19 cellular contexts compared by ENCODE assay signal in the genomic region with DNA sequence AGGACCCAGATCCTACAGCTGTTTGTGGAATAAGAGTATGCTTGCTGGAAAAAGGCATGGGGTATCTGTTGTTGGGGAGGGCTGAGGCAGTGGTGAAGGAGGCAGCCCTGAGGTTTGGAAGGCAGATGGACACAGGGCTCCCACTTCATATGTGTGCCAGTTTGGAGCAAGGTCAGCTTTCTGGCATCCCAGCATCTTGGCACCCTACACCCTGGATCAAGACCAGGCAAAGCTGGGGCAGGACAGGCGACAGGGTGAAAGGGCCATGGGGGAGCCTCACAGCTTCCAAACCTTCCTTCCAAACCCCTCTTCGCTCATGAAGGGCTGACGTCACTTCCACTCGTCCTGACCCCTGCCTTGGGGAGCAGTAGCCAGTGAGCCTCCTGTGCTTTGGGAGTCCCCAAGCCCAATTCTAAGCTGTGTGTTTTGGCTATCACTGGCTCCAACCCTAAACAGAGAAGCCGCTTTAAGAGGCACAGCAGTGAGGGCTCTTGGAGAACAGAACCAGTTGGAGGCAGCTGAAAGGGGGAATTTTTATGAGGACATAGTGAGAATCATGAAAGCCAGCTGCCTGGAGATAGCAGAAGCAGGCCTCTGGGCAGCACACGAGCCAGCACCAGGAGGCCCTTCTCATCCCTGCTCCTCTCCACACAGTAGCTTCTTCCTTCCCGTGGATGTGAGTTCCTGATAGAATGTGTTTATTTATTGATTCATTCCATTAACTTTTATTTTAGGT.
DNase-seq lines count a peak whose midpoint lies in the region; ATAC-seq and TF ChIP-seq lines count a peak whose summit lies in the region.
"Had no signal": no experiment of that assay in that cellular context is flagged by ENCODE, and none has a peak within 500 bp of the region (broad histone marks: within the 10 kb centered on the region; RNA-seq: fewer than 3 reads in every experiment).

No MANE protein-coding gene starts in this region.

- H3K4me1 ChIP-seq in right cardiac atrium (ENCODE audit: control insufficient read depth, insufficient read depth, low read length) (no peaks in the 10 kb centered on the region), left lung (no peaks in the 10 kb centered on the region), prostate gland (replicated peaks) (no peaks in the 10 kb centered on the region)
- H3K4me1 ChIP-seq: A549 had no signal

- H3K4me3 ChIP-seq in right cardiac atrium (ENCODE audit: low read length) (no peak overlapping the region), left lung (no peak overlapping the region), prostate gland (no peak overlapping the region)
- H3K4me3 ChIP-seq: A549, GM23248 had no signal

- H3K9me3 ChIP-seq in right cardiac atrium (ENCODE audit: control insufficient read depth, low read length) (no peaks in the 10 kb centered on the region), left lung (peaks cover 0 to 17% of the 10 kb centered on the region in 2 donors), prostate gland (no peaks in the 10 kb centered on the region)

- ATAC-seq in Right ventricle myocardium inferior, result peak; percentile 62
- no peak for ATAC-seq in right cardiac atrium
- ATAC-seq in left lung, result peak; percentile 35
- peak; percentile 65 for ATAC-seq in sciatic nerve
- ATAC-seq: A549 had no signal

- TF ChIP-seq POLR2A in prostate gland (IDR thresholded peaks at IDR 0.05), result no peak

- H3K27ac ChIP-seq in right cardiac atrium (ENCODE audit: low read length) (no peak overlapping the region), left lung (no peak overlapping the region), prostate gland (no peak overlapping the region)
- H3K27ac ChIP-seq: 22Rv1, A549, GM23248, HL-60 had no signal

- no peak for DNase-seq in Right ventricle myocardium inferior (ENCODE audit: missing footprints)
- no peak for DNase-seq in right cardiac atrium
- DNase-seq in ELF-1 (ENCODE audit: low read depth, low spot score), result peak; percentile 36
- DNase-seq in left lung, result no peak
- no peak for DNase-seq in sciatic nerve (ENCODE audit: low spot score)
- no peak for DNase-seq in NCI-H2196 treated with DMSO at 0.1 percent for 48 hours (lab: John Stamatoyannopoulos, UW; ENCODE audit: unreplicated experiment)
- DNase-seq in NAMALWA (ENCODE audit: low spot score), result no peak
- DNase-seq in prostate gland (ENCODE audit: low spot score), result no peak
- DNase-seq: AML-193; CD4-positive, CD25-positive, alpha-beta regulatory T cell; CD8-positive, alpha-beta memory T cell; COR-L47; DMS 273 treated with DMSO at 0.1 percent for 48 hours; GDM1; GM23248; HCEC 1CT had no signal

- no peaks in the 10 kb centered on the region for H3K27me3 ChIP-seq in right cardiac atrium (ENCODE audit: control insufficient read depth, insufficient read depth)
- peaks cover 0 to 9% of the 10 kb centered on the region in 2 donors for H3K27me3 ChIP-seq in left lung
- no peaks in the 10 kb centered on the region for H3K27me3 ChIP-seq in prostate gland (replicated peaks; ENCODE audit: insufficient read depth)

- WGBS in right cardiac atrium, result 68% methylated on average over 7 of the region's 7 CpGs
- 49% methylated on average over 7 of the region's 7 CpGs for WGBS in prostate gland

- intact Hi-C loops in Right ventricle myocardium inferior (cut with DNase I) (no loop called here), right cardiac atrium (cut with DNase I) (no loop called here), left lung (cut with DNase I) (no loop called here), sciatic nerve (cut with DNase I) (no loop called here), prostate gland (cut with DNase I) (no loop called here)

- TF ChIP-seq CTCF in left lung (IDR thresholded peaks at IDR 0.05) (no peak), prostate gland (IDR thresholded peaks at IDR 0.05) (no peak)

- H3K36me3 ChIP-seq in left lung (no peaks in the 10 kb centered on the region), prostate gland (no peaks in the 10 kb centered on the region)

Comparison
In these comparisons a context has a peak if more than half of its experiments do, and no peak if none do; other contexts are left out.
1. ATAC-seq: peak in Right ventricle myocardium inferior (single experiment), left lung (single experiment) and sciatic nerve (single experiment); none in right cardiac atrium (0 of 2).